ENCODE assay signal across 1 cellular context in genomic region chr1:32221980-32222751, GRCh38.
TF ChIP-seq lines count a peak whose summit lies in the region.

Gene EIF3I, plus strand, starts transcription at chr1:32222407. Its CDS starts 35 bp downstream, at chr1:32222442.
Gene TMEM234, minus strand, starts transcription at chr1:32222353. Its CDS starts 31 bp downstream, at chr1:32222322.

TF ChIP-seq in K562, 482 proteins besides CTCF, POLR2A, EP300 and RAD21 (continued from another document and continues in another):
- TF ChIP-seq XRCC5 (IDR thresholded peaks at IDR 0.05; ENCODE audit: low read depth, low read length) (no peak), ZNF398 (CRISPR knock-in tag; IDR thresholded peaks at IDR 0.05) (no peak), ZBTB8A (IDR thresholded peaks at IDR 0.05; ENCODE audit: partially characterized antibody) (no peak), ZNF274 (IDR thresholded peaks at IDR 0.05; ENCODE audit: borderline replicate concordance, low read depth, low read length) (no peak), NBN (IDR thresholded peaks at IDR 0.05; ENCODE audit: low read depth) (no peak), TFE3 (CRISPR knock-in tag; IDR thresholded peaks at IDR 0.05) (no peak), POLR3A (IDR thresholded peaks at IDR 0.05; ENCODE audit: borderline replicate concordance, extremely low read depth, insufficient read depth, insufficient read length) (no peak), ZNF717 (CRISPR knock-in tag; IDR thresholded peaks at IDR 0.05) (no peak), E2F6 (IDR thresholded peaks at IDR 0.05; ENCODE audit: borderline replicate concordance in 1 of 2, extremely low read depth in 1 of 2, insufficient read depth in 1 of 2, insufficient read length in 1 of 2, low read depth in 1 of 2, low read length in 1 of 2, poor library complexity in 1 of 2, severe bottlenecking in 1 of 2) (no peak), CREBBP (IDR thresholded peaks at IDR 0.05; ENCODE audit: low read depth, low read length) (no peak), MAFK (IDR thresholded peaks at IDR 0.05; ENCODE audit: low read length) (no peak), SNAPC5 (CRISPR knock-in tag; IDR thresholded peaks at IDR 0.05) (no peak), PATZ1 (CRISPR knock-in tag; IDR thresholded peaks at IDR 0.05; ENCODE audit: borderline replicate concordance) (no peak), PBX2 (CRISPR knock-in tag; IDR thresholded peaks at IDR 0.05; ENCODE audit: low read depth) (peak; percentile 13; the same call in 1 of the 2 replicates), PBX2 (tag; conservative IDR thresholded peaks at IDR 0.05; ENCODE audit: low read depth) (no peak), E4F1 (CRISPR knock-in tag; IDR thresholded peaks at IDR 0.05; ENCODE audit: borderline replicate concordance) (no peak), SIX5 (IDR thresholded peaks at IDR 0.05; ENCODE audit: borderline replicate concordance in 1 of 2, insufficient read depth in 1 of 2, low read depth in 1 of 2, low read length in 2 of 2) (no peak), RBM34 (IDR thresholded peaks at IDR 0.05; ENCODE audit: borderline replicate concordance, insufficient read depth, low read length) (no peak), MXD1 (CRISPR knock-in tag; IDR thresholded peaks at IDR 0.05; ENCODE audit: borderline replicate concordance, poor library complexity, severe bottlenecking) (peak; percentile 14), ILK (tag; IDR thresholded peaks at IDR 0.05; ENCODE audit: borderline replicate concordance, low read depth) (no peak), ATF2 (CRISPR knock-in tag; IDR thresholded peaks at IDR 0.05) (no peak), AFF4 (CRISPR knock-in tag; IDR thresholded peaks at IDR 0.05) (peak; percentile 59; the same call in 1 of the 2 replicates), HMG20A (CRISPR knock-in tag; conservative IDR thresholded peaks at IDR 0.05) (no peak), FOXP4 (CRISPR knock-in tag; IDR thresholded peaks at IDR 0.05; ENCODE audit: borderline replicate concordance) (peak; percentile 78; the same call in 1 of the 2 replicates), ZNF76 (CRISPR knock-in tag; IDR thresholded peaks at IDR 0.05; ENCODE audit: borderline replicate concordance) (no peak), BRCA1 (IDR thresholded peaks at IDR 0.05) (no peak), BRCA1 (CRISPR knock-in tag; IDR thresholded peaks at IDR 0.05) (no peak), NR1H2 (CRISPR knock-in tag; IDR thresholded peaks at IDR 0.05) (no peak), HDAC1 (IDR thresholded peaks at IDR 0.05) (peak; percentile 73 to 96; a peak in 3 of 4 replicates), ZNF384 (IDR thresholded peaks at IDR 0.05; ENCODE audit: low read depth, low read length) (no peak), KDM4B (IDR thresholded peaks at IDR 0.05; ENCODE audit: borderline replicate concordance in 2 of 2, low read depth in 1 of 2) (peak in 1 of 2 experiments; percentile 90; a peak in 2 of 4 replicates), TAL1 (IDR thresholded peaks at IDR 0.05) (no peak), ZNF224 (CRISPR knock-in tag; IDR thresholded peaks at IDR 0.05) (peak; percentile 87; the same call in 1 of the 2 replicates), SUPT5H (IDR thresholded peaks at IDR 0.05) (peak; percentile 96), CHCHD3 (CRISPR knock-in tag; IDR thresholded peaks at IDR 0.05) (no peak), GTF2A2 (tag; IDR thresholded peaks at IDR 0.05) (no peak), ARID2 (IDR thresholded peaks at IDR 0.05) (no peak), U2AF2 (optimal IDR thresholded peaks at IDR 0.05; ENCODE audit: low read depth, low read length) (no peak)
